In the genomic region with DNA sequence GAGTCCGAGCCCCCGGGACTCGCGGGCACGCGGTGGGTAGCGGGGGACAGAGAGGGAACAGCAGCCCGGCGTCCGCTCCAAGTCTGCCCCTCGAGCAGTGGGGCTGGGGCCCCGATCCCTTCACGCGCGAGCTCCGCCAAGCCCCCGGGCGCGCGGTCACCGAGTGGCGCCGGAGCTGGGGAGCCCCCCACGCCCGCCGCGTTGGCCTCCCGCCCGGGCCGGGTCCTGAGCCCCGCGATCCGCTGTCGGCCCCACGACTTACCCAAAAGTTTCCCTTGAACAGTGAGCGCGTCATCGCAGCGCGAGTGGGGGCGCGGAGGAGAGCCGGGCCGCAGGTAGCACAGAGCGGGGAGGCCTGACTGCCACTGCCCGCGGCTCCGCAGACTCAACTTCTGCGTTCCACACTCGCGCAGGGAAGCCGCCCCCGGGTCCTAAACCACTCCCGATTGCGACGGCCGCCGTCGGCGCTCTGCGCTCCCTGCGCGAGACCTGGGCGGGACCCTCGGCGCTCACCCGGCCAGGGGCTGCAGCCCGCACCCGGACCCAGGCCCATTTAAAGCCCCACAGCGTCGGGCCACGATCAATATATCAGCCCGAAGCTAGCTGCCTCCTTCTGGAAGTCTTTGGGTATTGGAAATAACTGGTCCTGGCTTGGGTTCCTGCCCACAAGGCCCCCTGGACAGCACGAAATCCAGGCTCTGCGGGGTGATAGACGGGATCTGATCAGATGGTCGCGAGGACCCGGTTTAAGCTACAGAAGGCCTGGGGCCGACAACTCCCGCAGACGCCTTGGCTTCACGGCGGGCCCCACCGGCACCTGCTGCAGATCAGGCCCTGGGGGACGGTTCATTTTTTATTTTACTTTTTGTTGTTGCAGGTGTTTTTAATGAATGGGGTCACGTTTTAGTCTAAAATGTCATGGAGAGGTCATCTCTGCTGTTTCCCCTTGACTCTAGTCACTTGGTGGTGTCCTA, we compare ENCODE assay signal across 8 cellular contexts. TPM values are rescaled to one million over a fixed set of nuclear protein-coding genes. Genes with fewer than 3 reads are reported as not detected.
DNase-seq lines count a peak whose midpoint lies in the region; ATAC-seq and TF ChIP-seq lines count a peak whose summit lies in the region.

A gene with protein sequence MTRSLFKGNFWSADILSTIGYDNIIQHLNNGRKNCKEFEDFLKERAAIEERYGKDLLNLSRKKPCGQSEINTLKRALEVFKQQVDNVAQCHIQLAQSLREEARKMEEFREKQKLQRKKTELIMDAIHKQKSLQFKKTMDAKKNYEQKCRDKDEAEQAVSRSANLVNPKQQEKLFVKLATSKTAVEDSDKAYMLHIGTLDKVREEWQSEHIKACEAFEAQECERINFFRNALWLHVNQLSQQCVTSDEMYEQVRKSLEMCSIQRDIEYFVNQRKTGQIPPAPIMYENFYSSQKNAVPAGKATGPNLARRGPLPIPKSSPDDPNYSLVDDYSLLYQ (minus strand): TSS at position 367 of the 974 bp plus-strand sequence. CDS start 72 bp downstream, at position 295.

- intact Hi-C loops in esophagus squamous epithelium (cut with DNase I), result loop anchor here (10.0 kb wide), 1 partner anchor 377 kb away; no protein-coding TSS in a partner anchor
- intact Hi-C loops in natural killer cell (cut with micrococcal nuclease), result loop anchor here (2.0 to 5.0 kb wide), 7 partner anchors 17 to 451 kb away; no protein-coding TSS in a partner anchor

- peak within 1 kb of the TSS; percentile 5 to 81 (median 47) for H3K27ac ChIP-seq in esophagus squamous epithelium

- peaks cover 22 to 55% (median 24%) of the 10 kb centered on the region in 3 donors for H3K4me1 ChIP-seq in esophagus squamous epithelium

- H3K9me3 Mint-ChIP-seq in natural killer cell, result no peaks in the 10 kb centered on the region

- TF ChIP-seq POLR2A in esophagus squamous epithelium (IDR thresholded peaks at IDR 0.05), result peak in 1 of 4 donors; percentile 56

- H3K36me3 Mint-ChIP-seq in natural killer cell, result no peaks in the 10 kb centered on the region

- TF ChIP-seq CTCF in esophagus squamous epithelium (IDR thresholded peaks at IDR 0.05) (no peak), natural killer cell (IDR thresholded peaks at IDR 0.05) (no peak)

- ATAC-seq in GM18498 (IDR thresholded peaks at IDR 0.05; ENCODE audit: unreplicated experiment) (peak; percentile 73), HG02870 (IDR thresholded peaks at IDR 0.05; ENCODE audit: unreplicated experiment) (peak; percentile 50), natural killer cell (peak; percentile 86 to 90 (median 89)), HG03280 (IDR thresholded peaks at IDR 0.05; ENCODE audit: unreplicated experiment) (no peak)
- ATAC-seq in stimulated activated naive CD8-positive, alpha-beta T cell treated with anti-CD3 and anti-CD28 coated beads, Interleukin-15, Interleukin-2, amounts not matched to agents 100 U/mL and 50 U/mL, for 24 hours, result peak; percentile 76

- peaks cover 42 to 45% of the 10 kb centered on the region in 2 donors for H3K4me1 Mint-ChIP-seq in natural killer cell

- peak within 1 kb of the TSS; percentile 61 to 71 for H3K27ac Mint-ChIP-seq in natural killer cell

- H3K4me3 ChIP-seq in esophagus squamous epithelium, result peak within 1 kb of the TSS; percentile 58 to 88 (median 76)

- WGBS in esophagus squamous epithelium, 2 donors, result 34% methylated on average over 16 to 17 of the region's 87 CpGs

- H3K4me3 Mint-ChIP-seq in natural killer cell, result peak within 1 kb of the TSS; percentile 91

- no peaks in the 10 kb centered on the region for H3K27me3 ChIP-seq in esophagus squamous epithelium

- peak; percentile 69 for DNase-seq in NOMO-1 treated with DMSO at 0.1 percent for 48 hours (lab: John Stamatoyannopoulos, UW; ENCODE audit: unreplicated experiment)
- peak; percentile 74 for DNase-seq in activated T-cell treated with anti-CD3 and anti-CD28 coated beads, Interleukin-2, amount 50 U/mL, for 1 hour
- no peak for DNase-seq in esophagus squamous epithelium (lab: John Stamatoyannopoulos, UW)
- peak; percentile 69 for DNase-seq in natural killer cell
- peak; percentile 74 for DNase-seq in stimulated activated naive CD8-positive, alpha-beta T cell treated with anti-CD3 and anti-CD28 coated beads, Interleukin-15, Interleukin-2, amounts not matched to agents 100 U/mL and 50 U/mL, for 24 hours

- H3K36me3 ChIP-seq in esophagus squamous epithelium, result peaks cover 0 to under 1% (median 0%) of the 10 kb centered on the region in 3 donors

- no peaks in the 10 kb centered on the region for H3K9me3 ChIP-seq in esophagus squamous epithelium

- H3K27me3 Mint-ChIP-seq in natural killer cell (ENCODE audit: low read depth in 2 of 2), result no peaks in the 10 kb centered on the region

RNA-seq across cellular contexts. Expression of the gene that starts here (rescaled TPM):
- 10 to 100 TPM in 2 of 4 donors, 1 to 10 TPM in 2; 5.6 to 18.7 (median 11.1) TPM for total RNA-seq in esophagus squamous epithelium
- 10 to 100 TPM; 34.7 to 55.0 (median 46.9) TPM for total RNA-seq in natural killer cell
